Comparison of ENCODE assay signal across 17 cellular contexts in the genomic region with DNA sequence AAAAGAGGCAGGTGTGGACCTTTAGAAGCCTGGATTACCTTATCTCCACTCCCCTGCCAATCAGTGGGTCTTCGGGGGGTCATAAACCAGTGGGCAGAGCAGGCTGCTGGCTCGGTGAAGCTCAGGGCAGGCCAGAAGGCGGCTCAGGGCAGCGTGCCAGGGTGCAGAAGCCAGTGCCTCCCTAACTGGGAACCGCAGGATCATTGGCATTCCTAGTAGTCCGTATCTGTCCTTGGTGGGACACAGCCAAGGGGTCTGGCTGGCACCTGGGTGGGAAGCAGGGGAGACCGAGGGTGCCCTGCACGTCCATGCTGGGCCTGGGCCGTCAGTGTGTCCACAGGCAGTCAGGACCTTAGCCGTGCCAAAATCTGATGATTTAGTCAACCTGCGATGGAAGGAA.
DNase-seq lines count a peak whose midpoint lies in the region; ATAC-seq and TF ChIP-seq lines count a peak whose summit lies in the region.
"Had no signal": no experiment of that assay in that cellular context is flagged by ENCODE, and none has a peak within 500 bp of the region (broad histone marks: within the 10 kb centered on the region; RNA-seq: fewer than 3 reads in every experiment).

No MANE protein-coding gene starts in this region.

- DNase-seq in NCI-H1694 treated with DMSO at 0.1 percent for 48 hours (lab: John Stamatoyannopoulos, UW), result peak; percentile 28
- DNase-seq in NCI-H1694 (lab: John Stamatoyannopoulos, UW), result no peak
- peak; percentile 75 for DNase-seq in cerebellar cortex (ENCODE audit: low spot score)
- DNase-seq in mucosa of descending colon, result peak in 1 of 3 donors; percentile 49
- peak; percentile 38 for DNase-seq in testis
- no peak for DNase-seq in AG20443 (ENCODE audit: low spot score)
- DNase-seq in foreskin keratinocyte, result no peak
- no peak for DNase-seq in activated gamma-delta T cell (lab: John Stamatoyannopoulos, UW)
- DNase-seq: CD8-positive, alpha-beta T cell; H9; MV-4-11; NCI-H1436; NCI-H2081 treated with DMSO at 0.1 percent for 48 hours; NCI-H510A treated with DMSO at 0.1 percent for 48 hours had no signal

- no peak for TF ChIP-seq CTCF in mucosa of descending colon (IDR thresholded peaks at IDR 0.05)
- TF ChIP-seq CTCF in testis (IDR thresholded peaks at IDR 0.05), result no peak
- no peak for TF ChIP-seq CTCF in foreskin keratinocyte (conservative IDR thresholded peaks at IDR 0.05)

- H3K4me3 ChIP-seq in mucosa of descending colon (no peak overlapping the region), testis (no peak overlapping the region)
- H3K4me3 ChIP-seq: BLaER1 had no signal

- ATAC-seq in mucosa of descending colon, result peak; percentile 53
- no peak for ATAC-seq in foreskin keratinocyte
- ATAC-seq: CD8-positive, alpha-beta T cell; Panc1 had no signal

- H3K36me3 ChIP-seq in mucosa of descending colon (ENCODE audit: low read depth) (no peaks in the 10 kb centered on the region), testis (ENCODE audit: low read depth, missing control alignments) (no peaks in the 10 kb centered on the region)

- H3K27ac ChIP-seq in testis (no peak overlapping the region), foreskin keratinocyte (no peak overlapping the region)
- H3K27ac ChIP-seq: BLaER1, HL-60 had no signal

- TF ChIP-seq POLR2A in testis (IDR thresholded peaks at IDR 0.05), result no peak

- no peaks in the 10 kb centered on the region for H3K9me3 ChIP-seq in mucosa of descending colon
- H3K9me3 ChIP-seq in testis, result no peaks in the 10 kb centered on the region
- H3K9me3 ChIP-seq: BLaER1 had no signal

- intact Hi-C loops in mucosa of descending colon (cut with DNase I, micrococcal nuclease) (no loop called here), testis (cut with DNase I; ENCODE audit: low total_unique reads) (no loop called here)

- H3K4me1 ChIP-seq in mucosa of descending colon (ENCODE audit: low read depth) (no peaks in the 10 kb centered on the region), testis (no peaks in the 10 kb centered on the region), foreskin keratinocyte (no peaks in the 10 kb centered on the region)

- no peaks in the 10 kb centered on the region for H3K27me3 ChIP-seq in testis
- no peaks in the 10 kb centered on the region for H3K27me3 ChIP-seq in foreskin keratinocyte
- H3K27me3 ChIP-seq: BLaER1 had no signal

- WGBS in testis, 2 donors, result 55 to 67% methylated on average over 9 to 11 of the region's 11 CpGs

Comparison
In these comparisons a context has a peak if more than half of its experiments do, and no peak if none do; other contexts are left out.
1. DNase-seq: peak in NCI-H1694 treated with DMSO at 0.1 percent for 48 hours (single experiment), cerebellar cortex (single experiment) and testis (single experiment); none in NCI-H1694 (single experiment), AG20443 (single experiment), foreskin keratinocyte (0 of 2) and activated gamma-delta T cell (single experiment).